In the genomic region with DNA sequence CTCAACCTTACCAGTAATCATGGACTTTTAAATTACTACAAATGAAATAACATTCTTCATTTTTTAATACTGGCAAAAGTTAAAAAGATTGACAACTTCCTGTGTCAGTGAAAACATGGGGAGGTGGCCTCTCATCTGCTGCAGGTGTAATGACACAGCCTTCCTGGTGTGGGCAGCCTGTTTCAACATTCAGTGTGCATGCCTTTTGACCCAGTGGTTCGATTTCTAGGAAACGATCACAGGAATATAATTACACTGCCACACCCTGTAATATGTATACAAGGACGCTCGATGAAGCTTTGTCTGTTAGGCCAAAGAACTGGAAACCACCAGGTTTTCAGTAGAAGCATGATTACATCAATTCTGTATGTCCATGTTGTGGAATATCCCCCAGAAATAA, we compare ENCODE assay signal across 8 cellular contexts.
DNase-seq lines count a peak whose midpoint lies in the region; ATAC-seq and TF ChIP-seq lines count a peak whose summit lies in the region.

No MANE protein-coding gene starts in this region.

- TF ChIP-seq CTCF in CD4-positive, alpha-beta T cell (IDR thresholded peaks at IDR 0.05), result peak; percentile 77
- 0 out of 2 replicates have a peak, but pooled peaks have one; percentile 18 for TF ChIP-seq CTCF in HEK293 (tag by site-specific recombination; IDR thresholded peaks at IDR 0.05)
- peak; percentile 8 for TF ChIP-seq CTCF in osteocyte (IDR thresholded peaks at IDR 0.05)
- TF ChIP-seq CTCF in tibial artery (IDR thresholded peaks at IDR 0.05), result no peak

- peaks cover 35% of the 10 kb centered on the region for H3K4me1 Mint-ChIP-seq in CD4-positive, alpha-beta T cell (ENCODE audit: low read depth)
- peaks cover 9% of the 10 kb centered on the region for H3K4me1 Mint-ChIP-seq in activated naive CD8-positive, alpha-beta T cell treated with anti-CD3 and anti-CD28 coated beads, Interleukin-2, amount 50 U/mL, for 24 hours
- H3K4me1 Mint-ChIP-seq in osteocyte (ENCODE audit: unreplicated experiment), result no peaks in the 10 kb centered on the region

- POLR2A ChIA-PET in CD4-positive, alpha-beta T cell (lab: Charles Lee), result interaction anchor here (0.8 kb wide), 1 partner anchor 17 kb away, joined by 4 read pairs; no protein-coding TSS in a partner anchor
- POLR2A ChIA-PET in HEK293 (lab: Yijun Ruan, JAX), result no interaction called here

- H3K4me1 ChIP-seq in HEK293 (ENCODE audit: control insufficient read depth, insufficient read depth, low read length), result peaks cover 3% of the 10 kb centered on the region; the same call in 1 of the 2 replicates
- no peaks in the 10 kb centered on the region for H3K4me1 ChIP-seq in tibial artery

- H3K4me3 ChIP-seq in HEK293 (ENCODE audit: low read depth, low read length) (no peak overlapping the region), tibial artery (no peak overlapping the region)

- intact Hi-C loops in CD4-positive, alpha-beta T cell (cut with DNase I, micrococcal nuclease), result loop anchor here in 1 of 2 experiments (1.0 to 2.0 kb wide), 2 partner anchors 24 to 68 kb away; no protein-coding TSS in a partner anchor
- intact Hi-C loops in tibial artery (cut with DNase I; ENCODE audit: low total_unique reads), result loop anchor here (10.0 kb wide), 2 partner anchors 122 to 442 kb away; a partner anchor contains a TSS

- H3K27me3 Mint-ChIP-seq in CD4-positive, alpha-beta T cell, result no peaks in the 10 kb centered on the region
- no peaks in the 10 kb centered on the region for H3K27me3 Mint-ChIP-seq in activated naive CD8-positive, alpha-beta T cell treated with anti-CD3 and anti-CD28 coated beads, Interleukin-2, amount 50 U/mL, for 24 hours
- H3K27me3 Mint-ChIP-seq in osteocyte (ENCODE audit: unreplicated experiment), result peaks cover 40% of the 10 kb centered on the region

- CTCF ChIA-PET in CD4-positive, alpha-beta T cell (lab: Charles Lee), result interaction anchor here (2.0 kb wide), 1 partner anchor 68 kb away, joined by 9 read pairs; no protein-coding TSS in a partner anchor
- CTCF ChIA-PET in HEK293 (lab: Yijun Ruan, JAX), result interaction anchor here (0.6 to 7.2 kb wide), 7 partner anchors 13 to 356 kb away, joined by 3 to 61 read pairs (median 4); no protein-coding TSS in a partner anchor

- peak; percentile 100 for ATAC-seq in CD4-positive, alpha-beta T cell (ENCODE audit: poor library complexity)
- peak; percentile 87 for ATAC-seq in activated naive CD8-positive, alpha-beta T cell treated with anti-CD3 and anti-CD28 coated beads, Interleukin-2, amount 50 U/mL, for 24 hours
- no peak for ATAC-seq in HG02884 (IDR thresholded peaks at IDR 0.05; ENCODE audit: unreplicated experiment)
- no peak for ATAC-seq in GM19455 (IDR thresholded peaks at IDR 0.05; ENCODE audit: unreplicated experiment)

- H3K36me3 Mint-ChIP-seq in CD4-positive, alpha-beta T cell (ENCODE audit: low read depth), result no peaks in the 10 kb centered on the region
- no peaks in the 10 kb centered on the region for H3K36me3 Mint-ChIP-seq in activated naive CD8-positive, alpha-beta T cell treated with anti-CD3 and anti-CD28 coated beads, Interleukin-2, amount 50 U/mL, for 24 hours (ENCODE audit: low read depth)
- H3K36me3 Mint-ChIP-seq in osteocyte (ENCODE audit: unreplicated experiment), result no peaks in the 10 kb centered on the region

- H3K9me3 ChIP-seq in CD4-positive, alpha-beta T cell (ENCODE audit: control insufficient read depth, low read length), result no peaks in the 10 kb centered on the region
- H3K9me3 ChIP-seq in HEK293 (ENCODE audit: control insufficient read depth, insufficient read depth, low read depth, low read length), result no peaks in the 10 kb centered on the region
- H3K9me3 ChIP-seq in tibial artery, result no peaks in the 10 kb centered on the region

- no peaks in the 10 kb centered on the region for H3K9me3 Mint-ChIP-seq in CD4-positive, alpha-beta T cell
- H3K9me3 Mint-ChIP-seq in activated naive CD8-positive, alpha-beta T cell treated with anti-CD3 and anti-CD28 coated beads, Interleukin-2, amount 50 U/mL, for 24 hours, result no peaks in the 10 kb centered on the region
- no peaks in the 10 kb centered on the region for H3K9me3 Mint-ChIP-seq in osteocyte (ENCODE audit: unreplicated experiment)

- peak overlapping the region; percentile 14 for H3K27ac Mint-ChIP-seq in CD4-positive, alpha-beta T cell
- H3K27ac Mint-ChIP-seq in activated naive CD8-positive, alpha-beta T cell treated with anti-CD3 and anti-CD28 coated beads, Interleukin-2, amount 50 U/mL, for 24 hours, result peak overlapping the region; percentile 18
- H3K27ac Mint-ChIP-seq in osteocyte (ENCODE audit: unreplicated experiment), result no peak overlapping the region

- H3K27me3 ChIP-seq in CD4-positive, alpha-beta T cell (ENCODE audit: control insufficient read depth, insufficient read depth, low read length), result no peaks in the 10 kb centered on the region
- H3K27me3 ChIP-seq in tibial artery, result no peaks in the 10 kb centered on the region

- H3K27ac ChIP-seq in CD4-positive, alpha-beta T cell (ENCODE audit: low read depth, low read length), result no peak overlapping the region
- no peak overlapping the region for H3K27ac ChIP-seq in HEK293 (ENCODE audit: extremely low read depth, low read depth, low read length)
- H3K27ac ChIP-seq in tibial artery, result no peak overlapping the region

- peak; percentile 26 to 70 (median 44) for DNase-seq in CD4-positive, alpha-beta T cell
- DNase-seq in SHP77 treated with DMSO at 0.1 percent for 48 hours (lab: John Stamatoyannopoulos, UW), result peak; percentile 21
- peak; percentile 33 for DNase-seq in activated naive CD8-positive, alpha-beta T cell treated with anti-CD3 and anti-CD28 coated beads, Interleukin-2, amount 50 U/mL, for 24 hours
- no peak for DNase-seq in osteocyte (ENCODE audit: extremely low spot score, unreplicated experiment)
- DNase-seq in tibial artery, result no peak

- H3K36me3 ChIP-seq in HEK293 (ENCODE audit: control insufficient read depth in 2 of 2, insufficient read depth in 1 of 2, low read length in 2 of 2) (no peaks in the 10 kb centered on the region), tibial artery (peaks cover 0 to 7% (median 0%) of the 10 kb centered on the region in 3 donors)

- H3K4me3 Mint-ChIP-seq in CD4-positive, alpha-beta T cell, result peak overlapping the region; percentile 5
- H3K4me3 Mint-ChIP-seq in activated naive CD8-positive, alpha-beta T cell treated with anti-CD3 and anti-CD28 coated beads, Interleukin-2, amount 50 U/mL, for 24 hours, result peak overlapping the region; percentile 32
- no peak overlapping the region for H3K4me3 Mint-ChIP-seq in osteocyte (ENCODE audit: unreplicated experiment)

TF ChIP-seq in HEK293, 187 proteins besides CTCF, POLR2A, EP300 and RAD21:
- TF ChIP-seq, protein P1, sequence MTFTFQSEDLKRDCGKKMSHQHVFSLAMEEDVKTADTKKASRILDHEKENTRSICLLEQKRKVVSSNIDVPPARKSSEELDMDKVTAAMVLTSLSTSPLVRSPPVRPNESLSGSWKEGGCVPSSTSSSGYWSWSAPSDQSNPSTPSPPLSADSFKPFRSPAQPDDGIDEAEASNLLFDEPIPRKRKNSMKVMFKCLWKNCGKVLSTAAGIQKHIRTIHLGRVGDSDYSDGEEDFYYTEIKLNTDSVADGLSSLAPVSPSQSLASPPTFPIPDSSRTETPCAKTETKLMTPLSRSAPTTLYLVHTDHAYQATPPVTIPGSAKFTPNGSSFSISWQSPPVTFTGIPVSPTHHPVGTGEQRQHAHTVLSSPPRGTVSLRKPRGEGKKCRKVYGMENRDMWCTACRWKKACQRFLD (tag by site-specific recombination; IDR thresholded peaks at IDR 0.05), result no peak
- TF ChIP-seq, protein P2, sequence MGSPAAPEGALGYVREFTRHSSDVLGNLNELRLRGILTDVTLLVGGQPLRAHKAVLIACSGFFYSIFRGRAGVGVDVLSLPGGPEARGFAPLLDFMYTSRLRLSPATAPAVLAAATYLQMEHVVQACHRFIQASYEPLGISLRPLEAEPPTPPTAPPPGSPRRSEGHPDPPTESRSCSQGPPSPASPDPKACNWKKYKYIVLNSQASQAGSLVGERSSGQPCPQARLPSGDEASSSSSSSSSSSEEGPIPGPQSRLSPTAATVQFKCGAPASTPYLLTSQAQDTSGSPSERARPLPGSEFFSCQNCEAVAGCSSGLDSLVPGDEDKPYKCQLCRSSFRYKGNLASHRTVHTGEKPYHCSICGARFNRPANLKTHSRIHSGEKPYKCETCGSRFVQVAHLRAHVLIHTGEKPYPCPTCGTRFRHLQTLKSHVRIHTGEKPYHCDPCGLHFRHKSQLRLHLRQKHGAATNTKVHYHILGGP (tag by site-specific recombination; IDR thresholded peaks at IDR 0.05), result peak; percentile 87
- TF ChIP-seq ZBTB20 (tag by site-specific recombination; IDR thresholded peaks at IDR 0.05) (peak; percentile 72), ZBTB17 (tag by site-specific recombination; IDR thresholded peaks at IDR 0.05) (peak; percentile 70)

Comparison
In these comparisons a context has a peak if more than half of its experiments do, and no peak if none do; other contexts are left out.
1. ATAC-seq: peak in CD4-positive, alpha-beta T cell (single experiment) and activated naive CD8-positive, alpha-beta T cell treated with anti-CD3 and anti-CD28 coated beads, Interleukin-2, amount 50 U/mL, for 24 hours (single experiment); none in HG02884 (single experiment) and GM19455 (single experiment).
2. DNase-seq: peak in CD4-positive, alpha-beta T cell (10 of 10), SHP77 treated with DMSO at 0.1 percent for 48 hours (single experiment) and activated naive CD8-positive, alpha-beta T cell treated with anti-CD3 and anti-CD28 coated beads, Interleukin-2, amount 50 U/mL, for 24 hours (single experiment); none in osteocyte (single experiment) and tibial artery (0 of 2).
3. CTCF ChIP-seq: peak in CD4-positive, alpha-beta T cell (single experiment), HEK293 (single experiment) and osteocyte (single experiment); none in tibial artery (0 of 2).